Comparison of ENCODE assay signal across 1 cellular context in the genomic region with DNA sequence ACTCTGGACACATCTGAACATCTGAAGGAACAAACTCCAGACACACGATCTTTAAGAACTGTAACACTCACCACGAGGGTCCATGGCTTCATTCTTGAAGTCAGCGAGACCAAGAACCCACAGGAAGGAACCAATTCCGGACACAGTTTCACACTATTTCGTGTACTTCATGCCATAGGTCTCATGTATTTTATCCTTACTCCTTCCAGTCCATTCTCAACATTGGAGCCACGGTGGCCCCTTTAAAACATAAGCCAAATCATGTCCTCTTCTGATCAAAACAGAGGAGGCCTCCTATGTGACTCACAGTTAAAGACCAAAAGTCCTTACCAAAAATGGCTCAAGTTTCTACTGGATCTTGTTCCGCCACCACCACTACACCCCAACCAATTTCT.
TF ChIP-seq lines count a peak whose summit lies in the region.

No MANE protein-coding gene starts in this region.

TF ChIP-seq in HepG2, 621 proteins besides CTCF, POLR2A, EP300 and RAD21 (continued from another document):
- TF ChIP-seq EEA1 (CRISPR knock-in tag; IDR thresholded peaks at IDR 0.05; ENCODE audit: borderline replicate concordance), result no peak
- no peak for TF ChIP-seq CBX2 (IDR thresholded peaks at IDR 0.05; ENCODE audit: low read depth, low read length)
- TF ChIP-seq CBX2 (CRISPR knock-in tag; IDR thresholded peaks at IDR 0.05; ENCODE audit: low read depth), result no peak
- TF ChIP-seq ZNF367 (CRISPR knock-in tag; IDR thresholded peaks at IDR 0.05; ENCODE audit: borderline replicate concordance), result no peak
- no peak for TF ChIP-seq ZIK1 (CRISPR knock-in tag; IDR thresholded peaks at IDR 0.05; ENCODE audit: borderline replicate concordance, low read depth)
- no peak for TF ChIP-seq POGZ (CRISPR knock-in tag; IDR thresholded peaks at IDR 0.05)
- TF ChIP-seq ZSCAN29 (CRISPR knock-in tag; conservative IDR thresholded peaks at IDR 0.05), result no peak
- no peak for TF ChIP-seq MEIS1 (CRISPR knock-in tag; IDR thresholded peaks at IDR 0.05; ENCODE audit: borderline replicate concordance)
- TF ChIP-seq, protein P1, sequence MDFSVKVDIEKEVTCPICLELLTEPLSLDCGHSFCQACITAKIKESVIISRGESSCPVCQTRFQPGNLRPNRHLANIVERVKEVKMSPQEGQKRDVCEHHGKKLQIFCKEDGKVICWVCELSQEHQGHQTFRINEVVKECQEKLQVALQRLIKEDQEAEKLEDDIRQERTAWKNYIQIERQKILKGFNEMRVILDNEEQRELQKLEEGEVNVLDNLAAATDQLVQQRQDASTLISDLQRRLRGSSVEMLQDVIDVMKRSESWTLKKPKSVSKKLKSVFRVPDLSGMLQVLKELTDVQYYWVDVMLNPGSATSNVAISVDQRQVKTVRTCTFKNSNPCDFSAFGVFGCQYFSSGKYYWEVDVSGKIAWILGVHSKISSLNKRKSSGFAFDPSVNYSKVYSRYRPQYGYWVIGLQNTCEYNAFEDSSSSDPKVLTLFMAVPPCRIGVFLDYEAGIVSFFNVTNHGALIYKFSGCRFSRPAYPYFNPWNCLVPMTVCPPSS (IDR thresholded peaks at IDR 0.05), result no peak
- no peak for TF ChIP-seq IKZF1 (IDR thresholded peaks at IDR 0.05)
- no peak for TF ChIP-seq FOXK1 (CRISPR knock-in tag; IDR thresholded peaks at IDR 0.05; ENCODE audit: borderline replicate concordance, low read depth)
TF ChIP-seq in HepG2: peak in this region for 0.
